ENCODE assay signal across 1 cellular context in genomic region chr16:28289939-28290862, GRCh38.
TF ChIP-seq lines count a peak whose summit lies in the region.

No MANE protein-coding gene starts in this region.

TF ChIP-seq in H1, 55 proteins besides CTCF, POLR2A, EP300 and RAD21:
- TF ChIP-seq SIX5 (IDR thresholded peaks at IDR 0.05; ENCODE audit: low read depth, low read length) (no peak), GABPA (IDR thresholded peaks at IDR 0.05; ENCODE audit: borderline replicate concordance, insufficient read depth, low read length) (no peak), BACH1 (IDR thresholded peaks at IDR 0.05; ENCODE audit: low read length) (no peak), YY1 (IDR thresholded peaks at IDR 0.05; ENCODE audit: low read depth, low read length) (no peak), TAF1 (IDR thresholded peaks at IDR 0.05; ENCODE audit: low read depth, low read length) (no peak), BRCA1 (IDR thresholded peaks at IDR 0.05; ENCODE audit: low read depth, low read length) (no peak), TEAD4 (IDR thresholded peaks at IDR 0.05; ENCODE audit: low read depth, low read length) (no peak), TAF7 (optimal IDR thresholded peaks at IDR 0.05; ENCODE audit: borderline replicate concordance, low read depth, low read length) (no peak), BCL11A (IDR thresholded peaks at IDR 0.05; ENCODE audit: low read depth in 2 of 2, low read length in 2 of 2) (no peak), E2F6 (IDR thresholded peaks at IDR 0.05) (no peak), CTBP2 (IDR thresholded peaks at IDR 0.05; ENCODE audit: borderline replicate concordance, insufficient read depth, insufficient read length, low read length) (no peak), RNF2 (IDR thresholded peaks at IDR 0.05; ENCODE audit: borderline replicate concordance, low read depth, low read length, missing control alignments, poor library complexity, severe bottlenecking) (no peak), SUZ12 (IDR thresholded peaks at IDR 0.05; ENCODE audit: low read length) (no peak), NANOG (IDR thresholded peaks at IDR 0.05; ENCODE audit: insufficient read depth, low read depth, low read length, poor library complexity, severe bottlenecking) (no peak), SIRT6 (IDR thresholded peaks at IDR 0.05; ENCODE audit: low read length) (no peak), ASH2L (IDR thresholded peaks at IDR 0.05; ENCODE audit: low read length) (no peak), POU5F1 (IDR thresholded peaks at IDR 0.05; ENCODE audit: low read depth, low read length) (no peak), SAP30 (IDR thresholded peaks at IDR 0.05; ENCODE audit: insufficient read depth, insufficient replicate concordance, low read length) (no peak)
